25 cellular contexts compared by ENCODE assay signal in genomic region chr15:53535886-53536285, GRCh38.
"Had no signal": no experiment of that assay in that cellular context is flagged by ENCODE, and none has a peak within 500 bp of the region (broad histone marks: within the 10 kb centered on the region; RNA-seq: fewer than 3 reads in every experiment).

No MANE protein-coding gene starts in this region.

- H3K4me3 ChIP-seq: dorsolateral prefrontal cortex, lung, transverse colon, uterus had no signal

- DNase-seq: activated CD4-positive, alpha-beta T cell treated with anti-CD3 and anti-CD28 coated beads, Interleukin-2, amount 50 U/mL, for 4 hours; activated CD4-positive, CD25-positive, alpha-beta regulatory T cell treated with anti-CD3 and anti-CD28 coated beads, Interleukin-2, amount 50 U/mL, for 72 hours; activated gamma-delta T cell treated with Interleukin-2 at 50 U/mL for 16 hours; activated T-cell treated with anti-CD3 and anti-CD28 coated beads, Interleukin-2, amount 50 U/mL, for 72 hours; amygdala; caudate nucleus; dorsolateral prefrontal cortex; endodermal cell; foreskin keratinocyte; head of caudate nucleus; occipital lobe; posterior cingulate gyrus; stimulated activated CD4-positive, alpha-beta T cell treated with anti-CD3 and anti-CD28 coated beads, Interleukin-12 subunit alpha, Interleukin-12 subunit beta, amount 100 ng/mL, for 4 hours; stimulated activated CD4-positive, alpha-beta T cell treated with anti-CD3 and anti-CD28 coated beads, Interleukin-1b, Interleukin-23, amount 100 ng/mL, for 48 hours; stimulated activated naive CD8-positive, alpha-beta T cell treated with anti-CD3 and anti-CD28 coated beads, Interleukin-15, Interleukin-2, amounts not matched to agents 100 U/mL and 50 U/mL, for 24 hours; substantia nigra; transverse colon; uterus had no signal

- H3K27ac ChIP-seq: dorsolateral prefrontal cortex, foreskin keratinocyte, transverse colon, uterus had no signal

- H3K27me3 Mint-ChIP-seq: activated naive CD8-positive, alpha-beta T cell; natural killer cell treated with Interleukin-12 subunit alpha and Interleukin-12 subunit beta and Interleukin-15 and Interleukin-18, amount 100 ng/mL, for 72 hours had no signal

- H3K9me3 ChIP-seq: transverse colon, uterus had no signal

- H3K4me3 Mint-ChIP-seq: activated naive CD8-positive, alpha-beta T cell; activated T-cell treated with anti-CD3 and anti-CD28 coated beads, Interleukin-2, amount 50 U/mL, for 72 hours; brain; endodermal cell; mesothelial cell of epicardium; natural killer cell treated with Interleukin-12 subunit alpha and Interleukin-12 subunit beta and Interleukin-15 and Interleukin-18, amount 100 ng/mL, for 72 hours; T-helper 1 cell treated with Interleukin-12 subunit alpha and Interleukin-12 subunit beta and Interleukin-4 antibody, amounts not matched to agents 30 μg/mL and 1 μg/mL, for 36 hours had no signal

- H3K36me3 ChIP-seq: transverse colon, uterus had no signal

- H3K36me3 Mint-ChIP-seq: activated naive CD8-positive, alpha-beta T cell; brain; mesothelial cell of epicardium had no signal

- H3K4me1 Mint-ChIP-seq: mesothelial cell of epicardium had no signal

- H3K27me3 ChIP-seq: foreskin keratinocyte, transverse colon, uterus had no signal

- H3K4me1 ChIP-seq: foreskin keratinocyte, transverse colon, uterus had no signal

- ATAC-seq: activated T-cell treated with anti-CD3 and anti-CD28 coated beads, Interleukin-2, amount 50 U/mL, for 72 hours; foreskin keratinocyte; left lobe of liver; natural killer cell treated with Interleukin-12 subunit alpha and Interleukin-12 subunit beta and Interleukin-15 and Interleukin-18, amount 100 ng/mL, for 72 hours; stimulated activated naive CD8-positive, alpha-beta T cell treated with anti-CD3 and anti-CD28 coated beads, Interleukin-15, Interleukin-2, amounts not matched to agents 100 U/mL and 50 U/mL, for 24 hours had no signal

- H3K27ac Mint-ChIP-seq: activated naive CD8-positive, alpha-beta T cell; activated T-cell treated with anti-CD3 and anti-CD28 coated beads, Interleukin-2, amount 50 U/mL, for 72 hours; endodermal cell; mesothelial cell of epicardium; natural killer cell treated with Interleukin-12 subunit alpha and Interleukin-12 subunit beta and Interleukin-15 and Interleukin-18, amount 100 ng/mL, for 72 hours; T-helper 1 cell treated with Interleukin-12 subunit alpha and Interleukin-12 subunit beta and Interleukin-4 antibody, amounts not matched to agents 30 μg/mL and 1 μg/mL, for 36 hours had no signal
